In genomic region chr12:34372003-34372402, GRCh38 we compare ENCODE assay signal across 28 cellular contexts.
"Had no signal": no experiment of that assay in that cellular context is flagged by ENCODE, and none has a peak within 500 bp of the region (broad histone marks: within the 10 kb centered on the region; RNA-seq: fewer than 3 reads in every experiment).

No MANE protein-coding gene starts in this region.

- ATAC-seq: effector memory CD8-positive, alpha-beta T cell; esophagus mucosa; foreskin keratinocyte; gastrocnemius medialis; gastroesophageal sphincter; heart left ventricle; heart right ventricle had no signal

- H3K4me3 ChIP-seq: colonic mucosa, coronary artery, dorsolateral prefrontal cortex, esophagus muscularis mucosa, esophagus squamous epithelium, gastrocnemius medialis, gastroesophageal sphincter, heart left ventricle, heart right ventricle had no signal

- H3K36me3 ChIP-seq: colonic mucosa, esophagus muscularis mucosa, esophagus squamous epithelium, gastrocnemius medialis, gastroesophageal sphincter, heart left ventricle, heart right ventricle had no signal

- H3K27ac ChIP-seq: colonic mucosa, coronary artery, dorsolateral prefrontal cortex, epithelial cell of prostate, esophagus muscularis mucosa, esophagus squamous epithelium, foreskin keratinocyte, gastrocnemius medialis, gastroesophageal sphincter, heart left ventricle, heart right ventricle had no signal

- H3K4me1 ChIP-seq: colonic mucosa, esophagus muscularis mucosa, esophagus squamous epithelium, foreskin keratinocyte, gastrocnemius medialis, gastroesophageal sphincter, heart left ventricle, heart right ventricle had no signal

- FAIRE-seq: colon, endometrium, endothelial cell of umbilical vein, frontal cortex had no signal

- H3K9me3 ChIP-seq: colonic mucosa, gastrocnemius medialis had no signal

- H3K27me3 ChIP-seq: colonic mucosa, esophagus squamous epithelium, foreskin keratinocyte, gastrocnemius medialis had no signal

- DNase-seq: colonic mucosa; cortex of kidney; dermis blood vessel endothelial cell; dorsolateral prefrontal cortex; effector CD4-positive, alpha-beta T cell; effector CD8-positive, alpha-beta T cell; effector memory CD4-positive, alpha-beta T cell; effector memory CD8-positive, alpha-beta T cell; endodermal cell; erythroblast; esophagus squamous epithelium; foreskin fibroblast; foreskin keratinocyte; foreskin melanocyte; gastrocnemius medialis; glutamatergic neuron; head of caudate nucleus; heart left ventricle; heart right ventricle had no signal
